In the genomic region with DNA sequence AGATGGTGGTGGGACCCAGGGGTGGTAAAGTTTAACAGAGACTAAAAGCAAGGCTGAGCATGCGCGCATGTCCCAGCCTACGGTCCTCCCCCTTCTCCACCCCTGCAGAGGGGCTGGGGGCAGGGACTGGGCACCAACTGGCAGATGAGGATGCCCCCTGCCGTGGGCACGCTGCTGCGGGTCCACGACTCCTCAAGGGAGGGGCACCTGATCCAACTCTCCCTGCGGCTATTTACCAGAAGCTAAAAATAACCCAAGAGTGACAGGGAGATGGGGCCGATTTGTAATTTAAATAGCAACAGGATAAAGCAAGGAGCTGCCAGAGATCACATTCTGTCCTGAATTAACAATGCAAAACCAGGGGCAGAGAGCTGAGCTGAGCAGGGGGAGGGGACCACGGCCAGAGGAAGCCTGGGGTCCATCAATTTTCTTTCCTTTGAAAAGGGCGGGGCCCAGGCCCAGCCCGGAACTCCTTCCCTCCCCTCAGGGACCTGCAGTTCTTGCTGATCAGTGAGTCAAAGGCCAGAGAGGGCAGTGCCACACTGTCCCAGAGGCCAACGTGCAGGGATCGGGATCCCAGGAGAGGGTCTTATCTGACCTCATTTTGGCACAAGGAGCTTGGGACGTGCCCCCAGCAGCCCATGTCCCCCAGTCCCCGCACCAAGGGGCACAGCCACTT, we compare ENCODE assay signal across 9 cellular contexts. TPM values are rescaled to one million over a fixed set of nuclear protein-coding genes. Genes with fewer than 3 reads are reported as not detected.
DNase-seq lines count a peak whose midpoint lies in the region; ATAC-seq and TF ChIP-seq lines count a peak whose summit lies in the region.
"Had no signal": no experiment of that assay in that cellular context is flagged by ENCODE, and none has a peak within 500 bp of the region (broad histone marks: within the 10 kb centered on the region; RNA-seq: fewer than 3 reads in every experiment).

No MANE protein-coding gene starts in this region.

- DNase-seq in AG04449 (ENCODE audit: low read depth, low spot score) = no peak
- DNase-seq in NCI-H1417 treated with DMSO at 0.1 percent for 48 hours (lab: John Stamatoyannopoulos, UW) = peak; percentile 96
- DNase-seq in cerebellar cortex (ENCODE audit: low spot score) = peak; percentile 45
- no peak for DNase-seq in lower lobe of right lung
- no peak for DNase-seq in activated effector memory CD4-positive, alpha-beta T cell treated with anti-CD3 and anti-CD28 coated beads, Interleukin-2, amount 50 U/mL, for 16 hours

- peaks cover 72% of the 10 kb centered on the region for H3K4me1 ChIP-seq in lower lobe of right lung

- no peaks in the 10 kb centered on the region for H3K9me3 ChIP-seq in lower lobe of right lung

- CTCF ChIA-PET in AG04449 (lab: Yijun Ruan, JAX) = interaction anchor here (1.4 to 24.6 kb wide), 4 partner anchors 8 to 48 kb away, joined by 4 to 498 read pairs (median 6); a partner anchor contains a TSS

- H3K27ac ChIP-seq in lower lobe of right lung = peak overlapping the region; percentile 78

- no peaks in the 10 kb centered on the region for H3K36me3 ChIP-seq in lower lobe of right lung

- intact Hi-C loops in lower lobe of right lung (cut with DNase I) = no loop called here

- POLR2A ChIA-PET in AG04449 (lab: Yijun Ruan, JAX) = interaction anchor here (0.7 kb wide), 1 partner anchor 482 kb away, joined by 3 read pairs; no protein-coding TSS in a partner anchor

- ATAC-seq in lower lobe of right lung = peak; percentile 44 to 57
- no peak for ATAC-seq in HG03469 (IDR thresholded peaks at IDR 0.05; ENCODE audit: unreplicated experiment)
- ATAC-seq in HG02852 (IDR thresholded peaks at IDR 0.05; ENCODE audit: unreplicated experiment) = no peak
- no peak for ATAC-seq in HG03457 (IDR thresholded peaks at IDR 0.05; ENCODE audit: unreplicated experiment)

- TF ChIP-seq CTCF in AG04449 (IDR thresholded peaks at IDR 0.05; ENCODE audit: insufficient read depth, low read length, missing control alignments) (no peak), lower lobe of right lung (IDR thresholded peaks at IDR 0.05) (no peak)

- no peaks in the 10 kb centered on the region for H3K27me3 ChIP-seq in lower lobe of right lung (ENCODE audit: low read depth)

- peak overlapping the region; percentile 12 for H3K4me3 ChIP-seq in AG04449 (ENCODE audit: low read depth, low read length)
- peak overlapping the region; percentile 36 for H3K4me3 ChIP-seq in lower lobe of right lung

RNA-seq across cellular contexts. Expression of a gene that starts 8.1 kb away (rescaled TPM):
- 55.3 TPM for total RNA-seq in lower lobe of right lung

RNA-seq across cellular contexts. Expression of a gene that starts 42.3 kb away (rescaled TPM):
- total RNA-seq in lower lobe of right lung = 26.1 TPM

RNA-seq across cellular contexts. Expression of a gene that starts 52.4 kb away (rescaled TPM):
- total RNA-seq in lower lobe of right lung = not detected
- total RNA-seq: Daoy had no signal

Comparison
In these comparisons a context has a peak if more than half of its experiments do, and no peak if none do; other contexts are left out.
1. DNase-seq: peak in NCI-H1417 treated with DMSO at 0.1 percent for 48 hours (single experiment) and cerebellar cortex (single experiment); none in AG04449 (single experiment), lower lobe of right lung (single experiment) and activated effector memory CD4-positive, alpha-beta T cell treated with anti-CD3 and anti-CD28 coated beads, Interleukin-2, amount 50 U/mL, for 16 hours (single experiment).
2. ATAC-seq: peak in lower lobe of right lung (2 of 2); none in HG03469 (single experiment), HG02852 (single experiment) and HG03457 (single experiment).